Comparison of ENCODE assay signal across 1 cellular context in genomic region chr17:66413564-66414520, GRCh38.
TF ChIP-seq lines count a peak whose summit lies in the region.

No MANE protein-coding gene starts in this region.

TF ChIP-seq in HepG2, 621 proteins besides CTCF, POLR2A, EP300 and RAD21 (continued from another document):
- no peak; the same call in none of the 2 replicates for TF ChIP-seq NR2F6 (IDR thresholded peaks at IDR 0.05)
- 0 out of 2 replicates have a peak, but pooled peaks have one; percentile 48 for TF ChIP-seq NR2F6 (CRISPR knock-in tag; IDR thresholded peaks at IDR 0.05)
- 0 out of 2 replicates have a peak, but pooled peaks have one; percentile 8 for TF ChIP-seq MEIS2 (CRISPR knock-in tag; IDR thresholded peaks at IDR 0.05)
- TF ChIP-seq SAP130 (CRISPR knock-in tag; IDR thresholded peaks at IDR 0.05; ENCODE audit: low read depth), result 0 out of 2 replicates have a peak, but pooled peaks have one; percentile 20
- TF ChIP-seq, protein P1, sequence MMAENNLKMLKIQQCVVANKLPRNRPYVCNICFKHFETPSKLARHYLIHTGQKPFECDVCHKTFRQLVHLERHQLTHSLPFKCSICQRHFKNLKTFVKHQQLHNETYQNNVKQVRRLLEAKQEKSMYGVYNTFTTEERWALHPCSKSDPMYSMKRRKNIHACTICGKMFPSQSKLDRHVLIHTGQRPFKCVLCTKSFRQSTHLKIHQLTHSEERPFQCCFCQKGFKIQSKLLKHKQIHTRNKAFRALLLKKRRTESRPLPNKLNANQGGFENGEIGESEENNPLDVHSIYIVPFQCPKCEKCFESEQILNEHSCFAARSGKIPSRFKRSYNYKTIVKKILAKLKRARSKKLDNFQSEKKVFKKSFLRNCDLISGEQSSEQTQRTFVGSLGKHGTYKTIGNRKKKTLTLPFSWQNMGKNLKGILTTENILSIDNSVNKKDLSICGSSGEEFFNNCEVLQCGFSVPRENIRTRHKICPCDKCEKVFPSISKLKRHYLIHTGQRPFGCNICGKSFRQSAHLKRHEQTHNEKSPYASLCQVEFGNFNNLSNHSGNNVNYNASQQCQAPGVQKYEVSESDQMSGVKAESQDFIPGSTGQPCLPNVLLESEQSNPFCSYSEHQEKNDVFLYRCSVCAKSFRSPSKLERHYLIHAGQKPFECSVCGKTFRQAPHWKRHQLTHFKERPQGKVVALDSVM (CRISPR knock-in tag; IDR thresholded peaks at IDR 0.05), result peak; percentile 73; the same call in 1 of the 2 replicates
- TF ChIP-seq RARA (CRISPR knock-in tag; IDR thresholded peaks at IDR 0.05), result peak; percentile 39; the same call in 1 of the 2 replicates
- TF ChIP-seq SETDB1 (CRISPR knock-in tag; IDR thresholded peaks at IDR 0.05; ENCODE audit: borderline replicate concordance), result no peak
- TF ChIP-seq PTBP1 (IDR thresholded peaks at IDR 0.05; ENCODE audit: low read depth, low read length, poor library complexity, severe bottlenecking), result no peak
- 0 out of 2 replicates have a peak, but pooled peaks have one; percentile 34 for TF ChIP-seq ZNF547 (CRISPR knock-in tag; IDR thresholded peaks at IDR 0.05)
- peak; percentile 33; the same call in 1 of the 2 replicates for TF ChIP-seq ARID5B (CRISPR knock-in tag; IDR thresholded peaks at IDR 0.05)
- peak; percentile 77; the same call in 1 of the 2 replicates for TF ChIP-seq ZBTB38 (CRISPR knock-in tag; IDR thresholded peaks at IDR 0.05)
- no peak for TF ChIP-seq RXRB (CRISPR knock-in tag; IDR thresholded peaks at IDR 0.05; ENCODE audit: borderline replicate concordance)
- 0 out of 2 replicates have a peak, but pooled peaks have one; percentile 33 for TF ChIP-seq ZMYM2 (CRISPR knock-in tag; IDR thresholded peaks at IDR 0.05)
- TF ChIP-seq MAZ (IDR thresholded peaks at IDR 0.05; ENCODE audit: borderline replicate concordance, low read depth, low read length), result no peak
- no peak for TF ChIP-seq MAZ (CRISPR knock-in tag; IDR thresholded peaks at IDR 0.05; ENCODE audit: low read depth)
- TF ChIP-seq HNF4A (CRISPR knock-in tag; IDR thresholded peaks at IDR 0.05), result peak; percentile 50; the same call in 1 of the 2 replicates
- 0 out of 2 replicates have a peak, but pooled peaks have one; percentile 8 for TF ChIP-seq NCOA2 (CRISPR knock-in tag; IDR thresholded peaks at IDR 0.05)
